ENCODE assay signal across 13 cellular contexts in genomic region chr5:102765350-102765749, GRCh38. TPM values are rescaled to one million over a fixed set of nuclear protein-coding genes. Genes with fewer than 3 reads are reported as not detected.
A peak's percentile ranks its signal among the peaks of the same experiment; 100 is the strongest.
DNase-seq lines count a peak whose midpoint lies in the region; ATAC-seq, FAIRE-seq and TF ChIP-seq lines count a peak whose summit lies in the region.
"Had no signal": no experiment of that assay in that cellular context is flagged by ENCODE, and none has a peak within 500 bp of the region (broad histone marks: within the 10 kb centered on the region; RNA-seq: fewer than 3 reads in every experiment).

No MANE protein-coding gene starts in this region.

- H3K27ac Mint-ChIP-seq in activated naive CD4-positive, alpha-beta T cell treated with anti-CD3 and anti-CD28 coated beads for 36 hours = peak overlapping the region; percentile 63
- H3K27ac Mint-ChIP-seq in activated T-helper 17 cell treated with anti-CD3 and anti-CD28 coated beads, Interleukin-2, amount 50 U/mL, for 72 hours = peak overlapping the region; percentile 51
- H3K27ac Mint-ChIP-seq in natural killer cell treated with Interleukin-12 subunit alpha and Interleukin-12 subunit beta and Interleukin-15 and Interleukin-18, amount 100 ng/mL, for 72 hours = peak overlapping the region; percentile 71 to 92

- no peak overlapping the region for H3K4me3 Mint-ChIP-seq in activated naive CD4-positive, alpha-beta T cell treated with anti-CD3 and anti-CD28 coated beads for 36 hours
- peak overlapping the region; percentile 81 for H3K4me3 Mint-ChIP-seq in activated T-helper 17 cell treated with anti-CD3 and anti-CD28 coated beads, Interleukin-2, amount 50 U/mL, for 72 hours
- peak overlapping the region; percentile 85 for H3K4me3 Mint-ChIP-seq in natural killer cell treated with Interleukin-12 subunit alpha and Interleukin-12 subunit beta and Interleukin-15 and Interleukin-18, amount 100 ng/mL, for 72 hours

- FAIRE-seq in GM12891 (lab: Jason Lieb, UNC) = peak; percentile 13
- FAIRE-seq: H54 had no signal

- CTCF ChIA-PET in activated naive CD4-positive, alpha-beta T cell treated with anti-CD3 and anti-CD28 coated beads for 36 hours (lab: Charles Lee) = interaction anchor here (0.6 to 1.7 kb wide), 3 partner anchors 10 to 137 kb away, joined by 3 to 6 read pairs (median 4); partner anchors contain the start of gene PAM

- no peak for TF ChIP-seq POLR2A in GM12891 (IDR thresholded peaks at IDR 0.05; ENCODE audit: low read depth, low read length)

- intact Hi-C loops in activated naive CD4-positive, alpha-beta T cell treated with anti-CD3 and anti-CD28 coated beads for 36 hours (cut with micrococcal nuclease) = no loop called here

- no peak for ATAC-seq in activated T-helper 17 cell treated with anti-CD3 and anti-CD28 coated beads, Interleukin-2, amount 50 U/mL, for 72 hours (replicated peaks)
- ATAC-seq in natural killer cell treated with Interleukin-12 subunit alpha and Interleukin-12 subunit beta and Interleukin-15 and Interleukin-18, amount 100 ng/mL, for 72 hours = peak; percentile 52 to 53
- ATAC-seq in GM19395 (IDR thresholded peaks at IDR 0.05; ENCODE audit: unreplicated experiment) = no peak

- peaks cover 2% of the 10 kb centered on the region for H3K36me3 Mint-ChIP-seq in activated naive CD4-positive, alpha-beta T cell treated with anti-CD3 and anti-CD28 coated beads for 36 hours (ENCODE audit: low read depth)
- H3K36me3 Mint-ChIP-seq in activated T-helper 17 cell treated with anti-CD3 and anti-CD28 coated beads, Interleukin-2, amount 50 U/mL, for 72 hours (ENCODE audit: low read depth) = peaks cover 54% of the 10 kb centered on the region
- H3K36me3 Mint-ChIP-seq in natural killer cell treated with Interleukin-12 subunit alpha and Interleukin-12 subunit beta and Interleukin-15 and Interleukin-18, amount 100 ng/mL, for 72 hours = no peaks in the 10 kb centered on the region

- peaks cover 66% of the 10 kb centered on the region for H3K4me1 Mint-ChIP-seq in activated naive CD4-positive, alpha-beta T cell treated with anti-CD3 and anti-CD28 coated beads for 36 hours (ENCODE audit: low read depth)
- peaks cover 55% of the 10 kb centered on the region for H3K4me1 Mint-ChIP-seq in activated T-helper 17 cell treated with anti-CD3 and anti-CD28 coated beads, Interleukin-2, amount 50 U/mL, for 72 hours
- H3K4me1 Mint-ChIP-seq in natural killer cell treated with Interleukin-12 subunit alpha and Interleukin-12 subunit beta and Interleukin-15 and Interleukin-18, amount 100 ng/mL, for 72 hours (ENCODE audit: low read depth in 2 of 2) = peaks cover 54 to 62% of the 10 kb centered on the region in 2 donors

- DNase-seq in activated naive CD4-positive, alpha-beta T cell treated with anti-CD3 and anti-CD28 coated beads for 36 hours = no peak
- DNase-seq in activated naive CD4-positive, alpha-beta T cell treated with anti-CD3 and anti-CD28 coated beads, Interleukin-2, amount 50 U/mL, for 16 hours = no peak
- DNase-seq in GM12891 (ENCODE audit: insufficient read length, low spot score) (no peak), iPS-NIHi7 (ENCODE audit: extremely low spot score) (no peak)
- no peak for DNase-seq in natural killer cell treated with Interleukin-12 subunit alpha and Interleukin-12 subunit beta and Interleukin-15 and Interleukin-18, amount 100 ng/mL, for 72 hours (ENCODE audit: low spot score)
- DNase-seq: AML-193, KBM-7, NCI-H1092, NCI-H69, PC-9 had no signal

- H3K27me3 Mint-ChIP-seq in activated naive CD4-positive, alpha-beta T cell treated with anti-CD3 and anti-CD28 coated beads for 36 hours (ENCODE audit: low read depth) = no peaks in the 10 kb centered on the region
- no peaks in the 10 kb centered on the region for H3K27me3 Mint-ChIP-seq in activated T-helper 17 cell treated with anti-CD3 and anti-CD28 coated beads, Interleukin-2, amount 50 U/mL, for 72 hours
- no peaks in the 10 kb centered on the region for H3K27me3 Mint-ChIP-seq in natural killer cell treated with Interleukin-12 subunit alpha and Interleukin-12 subunit beta and Interleukin-15 and Interleukin-18, amount 100 ng/mL, for 72 hours

- no peaks in the 10 kb centered on the region for H3K9me3 Mint-ChIP-seq in activated naive CD4-positive, alpha-beta T cell treated with anti-CD3 and anti-CD28 coated beads for 36 hours
- no peaks in the 10 kb centered on the region for H3K9me3 Mint-ChIP-seq in activated T-helper 17 cell treated with anti-CD3 and anti-CD28 coated beads, Interleukin-2, amount 50 U/mL, for 72 hours
- H3K9me3 Mint-ChIP-seq in natural killer cell treated with Interleukin-12 subunit alpha and Interleukin-12 subunit beta and Interleukin-15 and Interleukin-18, amount 100 ng/mL, for 72 hours = peaks cover 6% of the 10 kb centered on the region

TF ChIP-seq in GM12891, 5 proteins besides CTCF, POLR2A, EP300 and RAD21:
- TF ChIP-seq POU2F2 (IDR thresholded peaks at IDR 0.05; ENCODE audit: low read depth, low read length) (no peak), SPI1 (IDR thresholded peaks at IDR 0.05; ENCODE audit: low read depth, low read length) (no peak), PAX5 (IDR thresholded peaks at IDR 0.05; ENCODE audit: insufficient read depth, low read length, severe bottlenecking) (no peak), POLR2AphosphoS5 (IDR thresholded peaks at IDR 0.05; ENCODE audit: low read depth, low read length) (no peak), TAF1 (IDR thresholded peaks at IDR 0.05; ENCODE audit: low read depth, low read length) (no peak)

RNA-seq across cellular contexts. Expression of gene PAM, which starts 10.2 kb away (rescaled TPM):
- total RNA-seq in activated naive CD4-positive, alpha-beta T cell treated with anti-CD3 and anti-CD28 coated beads for 36 hours = 10 to 100 TPM; 31.2 to 37.6 TPM
- 20.7 TPM for polyA plus RNA-seq in GM12891 (2012; ENCODE audit: low read depth, missing spikeins)
- total RNA-seq in activated T-helper 17 cell treated with anti-CD3 and anti-CD28 coated beads, Interleukin-2, amount 50 U/mL, for 72 hours = 100 to 1,000 TPM in 1 of 2 donors, 10 to 100 TPM in 1; 66.5 to 153 TPM
- total RNA-seq in natural killer cell treated with Interleukin-12 subunit alpha and Interleukin-12 subunit beta and Interleukin-15 and Interleukin-18, amount 100 ng/mL, for 72 hours = 100 to 1,000 TPM in 1 of 2 donors, 10 to 100 TPM in 1; 86.3 to 124 TPM

Comparison
In these comparisons a context has a peak if more than half of its experiments do, and no peak if none do; other contexts are left out.
1. ATAC-seq: peak in natural killer cell treated with Interleukin-12 subunit alpha and Interleukin-12 subunit beta and Interleukin-15 and Interleukin-18, amount 100 ng/mL, for 72 hours (2 of 2); none in activated T-helper 17 cell treated with anti-CD3 and anti-CD28 coated beads, Interleukin-2, amount 50 U/mL, for 72 hours (single experiment) and GM19395 (single experiment).
2. Peak in every context shown above with its lines, with median percentiles within 50 percentile points of each other: H3K27ac Mint-ChIP-seq.